In the genomic region with DNA sequence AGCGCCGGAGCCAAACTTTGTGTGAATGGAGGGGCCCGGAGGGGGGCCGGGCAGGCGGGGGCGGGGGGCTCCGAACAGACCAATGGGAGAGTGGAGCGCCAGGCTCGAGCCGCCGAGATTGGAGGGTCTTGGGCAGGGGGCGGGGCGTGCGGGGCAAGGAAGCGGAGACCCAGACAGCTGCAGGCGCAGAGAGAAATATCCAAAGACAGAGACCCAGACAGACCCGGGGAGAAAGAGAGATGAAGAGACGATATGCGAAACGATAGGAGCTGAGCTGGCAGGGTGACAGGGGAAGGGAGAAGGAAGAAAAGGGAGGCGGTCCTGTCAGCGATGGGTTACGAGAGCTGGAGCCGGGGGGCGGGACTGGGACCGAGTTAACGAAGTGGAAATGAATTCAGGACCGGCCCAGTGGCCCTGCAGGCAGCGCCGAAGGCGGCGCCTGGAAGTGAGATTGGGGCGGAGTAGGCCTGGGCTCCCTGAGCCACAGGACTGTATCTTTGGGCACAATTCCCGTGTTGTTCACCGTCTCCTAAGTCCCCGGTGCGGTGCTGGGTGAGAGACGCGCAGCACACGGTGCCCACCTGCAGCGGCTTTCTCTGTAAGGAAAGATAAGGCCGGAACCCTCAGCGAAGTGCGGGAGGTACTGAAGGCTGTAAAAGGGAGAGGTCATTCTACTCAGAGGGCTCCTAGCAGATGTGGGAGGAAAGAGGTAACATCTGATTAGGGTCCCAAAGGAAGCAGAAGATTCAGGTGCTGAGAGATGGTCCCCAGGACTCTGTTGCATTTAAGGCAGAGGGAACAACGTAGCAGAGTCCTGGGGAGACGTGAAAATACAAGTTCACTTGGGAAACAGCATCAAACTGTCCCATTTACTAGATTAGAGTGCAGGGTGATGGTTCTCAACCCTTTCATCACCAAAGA, we compare ENCODE assay signal across 8 cellular contexts. TPM values are rescaled to one million over a fixed set of nuclear protein-coding genes. Genes with fewer than 3 reads are reported as not detected.
DNase-seq lines count a peak whose midpoint lies in the region; ATAC-seq and TF ChIP-seq lines count a peak whose summit lies in the region.

No MANE protein-coding gene starts in this region.

- H3K9me3 ChIP-seq in CD4-positive, CD25-positive, alpha-beta regulatory T cell (ENCODE audit: control insufficient read depth in 2 of 2, low read length in 2 of 2): no peaks in the 10 kb centered on the region
- H3K9me3 ChIP-seq in Panc1 (ENCODE audit: control insufficient read depth, insufficient read depth, low read depth, low read length): no peaks in the 10 kb centered on the region

- DNase-seq in CD4-positive, CD25-positive, alpha-beta regulatory T cell: peak; percentile 46 to 66 (median 59)
- DNase-seq in HEK293T (ENCODE audit: extremely low spot score) (peak; percentile 94), Panc1 (ENCODE audit: low read depth, low spot score) (no peak), activated gamma-delta T cell (lab: John Stamatoyannopoulos, UW) (peak; percentile 62), foreskin melanocyte (peak; percentile 42), nephron progenitor cell (peak; percentile 94)
- DNase-seq in stimulated activated naive CD8-positive, alpha-beta T cell treated with anti-CD3 and anti-CD28 coated beads, Interleukin-15, Interleukin-2, amounts not matched to agents 100 U/mL and 50 U/mL, for 24 hours: peak; percentile 80

- TF ChIP-seq CTCF in Panc1 (IDR thresholded peaks at IDR 0.05): no peak
- TF ChIP-seq CTCF in nephron progenitor cell (IDR thresholded peaks at IDR 0.05): no peak

- H3K27ac ChIP-seq in CD4-positive, CD25-positive, alpha-beta regulatory T cell (ENCODE audit: insufficient read depth, low read length, poor library complexity, severe bottlenecking): no peak overlapping the region
- no peak overlapping the region for H3K27ac ChIP-seq in Panc1 (ENCODE audit: low read length)

- peaks cover 14% of the 10 kb centered on the region for H3K4me1 ChIP-seq in CD4-positive, CD25-positive, alpha-beta regulatory T cell (ENCODE audit: control insufficient read depth, insufficient read depth, low read length, poor library complexity, severe bottlenecking)
- no peaks in the 10 kb centered on the region for H3K4me1 ChIP-seq in Panc1 (ENCODE audit: control insufficient read depth, insufficient read depth, low read length)

- peaks cover 62% of the 10 kb centered on the region for H3K27me3 Mint-ChIP-seq in CD4-positive, CD25-positive, alpha-beta regulatory T cell
- peaks cover 78% of the 10 kb centered on the region for H3K27me3 Mint-ChIP-seq in nephron progenitor cell (ENCODE audit: low read depth, poor library complexity)

- peak; percentile 77 to 85 for ATAC-seq in CD4-positive, CD25-positive, alpha-beta regulatory T cell (ENCODE audit: low read depth in 2 of 2)
- ATAC-seq in Panc1: peak; percentile 91
- ATAC-seq in stimulated activated naive CD8-positive, alpha-beta T cell treated with anti-CD3 and anti-CD28 coated beads, Interleukin-15, Interleukin-2, amounts not matched to agents 100 U/mL and 50 U/mL, for 24 hours: peak; percentile 87
- ATAC-seq in HG03139 (IDR thresholded peaks at IDR 0.05; ENCODE audit: unreplicated experiment): no peak

- H3K36me3 ChIP-seq in CD4-positive, CD25-positive, alpha-beta regulatory T cell (ENCODE audit: control insufficient read depth, insufficient read depth, low read length): no peaks in the 10 kb centered on the region
- H3K36me3 ChIP-seq in Panc1 (ENCODE audit: control insufficient read depth, insufficient read depth, low read length): no peaks in the 10 kb centered on the region

- no TSS peak for BruUV-seq in Panc1 (replicated peaks; lab: Mats Ljungman, UMichigan)

- peak overlapping the region in 2 of 3 donors; percentile 43 to 57 for H3K27ac Mint-ChIP-seq in CD4-positive, CD25-positive, alpha-beta regulatory T cell
- no peak overlapping the region for H3K27ac Mint-ChIP-seq in nephron progenitor cell

- POLR2A ChIA-PET in HEK293T (lab: Yijun Ruan, JAX): no interaction called here
- POLR2A ChIA-PET in Panc1 (lab: Charles Lee): interaction anchor here (0.7 to 0.8 kb wide), 2 partner anchors 10 to 147 kb away, joined by 4 to 11 read pairs; no protein-coding TSS in a partner anchor

- peaks cover 0 to 14% (median 7%) of the 10 kb centered on the region in 4 donors for H3K4me1 Mint-ChIP-seq in CD4-positive, CD25-positive, alpha-beta regulatory T cell
- peaks cover 40% of the 10 kb centered on the region for H3K4me1 Mint-ChIP-seq in nephron progenitor cell

- peak overlapping the region; percentile 81 to 93 (median 89) for H3K4me3 Mint-ChIP-seq in CD4-positive, CD25-positive, alpha-beta regulatory T cell
- H3K4me3 Mint-ChIP-seq in nephron progenitor cell: peak overlapping the region; percentile 90

- in situ Hi-C loops in Panc1 (cut with HindIII; ENCODE audit: low pct_unique_long_range_greater_than_20kb, low sequenced_read_pairs): no loop called here

- peak overlapping the region; percentile 42 for H3K4me3 ChIP-seq in CD4-positive, CD25-positive, alpha-beta regulatory T cell (ENCODE audit: low read depth, low read length)
- peak overlapping the region; percentile 29 to 37 for H3K4me3 ChIP-seq in Panc1 (ENCODE audit: low read depth in 2 of 2, low read length in 2 of 2)

- peaks cover 0 to under 1% (median 0%) of the 10 kb centered on the region in 7 donors for H3K9me3 Mint-ChIP-seq in CD4-positive, CD25-positive, alpha-beta regulatory T cell
- H3K9me3 Mint-ChIP-seq in nephron progenitor cell: no peaks in the 10 kb centered on the region

- CTCF ChIA-PET in HEK293T (lab: Yijun Ruan, JAX) (interaction anchor here (0.7 to 3.0 kb wide), 5 partner anchors 8 to 24 kb away, joined by 3 to 13 read pairs (median 6); a partner anchor contains a TSS), Panc1 (lab: Charles Lee) (no interaction called here)

- H3K27me3 ChIP-seq in CD4-positive, CD25-positive, alpha-beta regulatory T cell (ENCODE audit: control insufficient read depth, insufficient read depth, low read length): peaks cover 17% of the 10 kb centered on the region
- H3K27me3 ChIP-seq in Panc1 (ENCODE audit: control insufficient read depth, insufficient read depth, low read length): peaks cover 15% of the 10 kb centered on the region

- intact Hi-C loops in Panc1 (cut with micrococcal nuclease; ENCODE audit: unreplicated experiment): no loop called here

- H3K36me3 Mint-ChIP-seq in CD4-positive, CD25-positive, alpha-beta regulatory T cell: no peaks in the 10 kb centered on the region
- H3K36me3 Mint-ChIP-seq in nephron progenitor cell (ENCODE audit: low read depth): no peaks in the 10 kb centered on the region

TF ChIP-seq in HEK293T, 16 proteins besides CTCF, POLR2A, EP300 and RAD21:
- TF ChIP-seq SUZ12 (IDR thresholded peaks at IDR 0.05) (no peak), ARNT (IDR thresholded peaks at IDR 0.05) (no peak), FOXA1 (IDR thresholded peaks at IDR 0.05) (no peak), SP1 (IDR thresholded peaks at IDR 0.05) (no peak), TARDBP (IDR thresholded peaks at IDR 0.05) (no peak), HDGF (IDR thresholded peaks at IDR 0.05; ENCODE audit: borderline replicate concordance) (no peak), NFRKB (IDR thresholded peaks at IDR 0.05) (no peak), BHLHE40 (IDR thresholded peaks at IDR 0.05; ENCODE audit: borderline replicate concordance) (no peak), LEF1 (IDR thresholded peaks at IDR 0.05; ENCODE audit: borderline replicate concordance) (no peak), ZNF384 (IDR thresholded peaks at IDR 0.05) (no peak), CTBP1 (IDR thresholded peaks at IDR 0.05; ENCODE audit: borderline replicate concordance) (no peak), L3MBTL2 (conservative IDR thresholded peaks at IDR 0.05) (no peak), FOXK2 (IDR thresholded peaks at IDR 0.05) (no peak), ELF4 (IDR thresholded peaks at IDR 0.05) (no peak), FOXM1 (IDR thresholded peaks at IDR 0.05; ENCODE audit: borderline replicate concordance) (no peak)
- TF ChIP-seq, protein P1, sequence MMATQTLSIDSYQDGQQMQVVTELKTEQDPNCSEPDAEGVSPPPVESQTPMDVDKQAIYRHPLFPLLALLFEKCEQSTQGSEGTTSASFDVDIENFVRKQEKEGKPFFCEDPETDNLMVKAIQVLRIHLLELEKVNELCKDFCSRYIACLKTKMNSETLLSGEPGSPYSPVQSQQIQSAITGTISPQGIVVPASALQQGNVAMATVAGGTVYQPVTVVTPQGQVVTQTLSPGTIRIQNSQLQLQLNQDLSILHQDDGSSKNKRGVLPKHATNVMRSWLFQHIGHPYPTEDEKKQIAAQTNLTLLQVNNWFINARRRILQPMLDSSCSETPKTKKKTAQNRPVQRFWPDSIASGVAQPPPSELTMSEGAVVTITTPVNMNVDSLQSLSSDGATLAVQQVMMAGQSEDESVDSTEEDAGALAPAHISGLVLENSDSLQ (IDR thresholded peaks at IDR 0.05): no peak

RNA-seq across cellular contexts. Expression of a gene that starts 0.5 kb away (rescaled TPM):
- not detected for total RNA-seq in CD4-positive, CD25-positive, alpha-beta regulatory T cell
- not detected for polyA plus RNA-seq in CD4-positive, CD25-positive, alpha-beta regulatory T cell
- total RNA-seq in Panc1 (2021; ENCODE audit: unreplicated experiment): 0.08 TPM
- polyA plus RNA-seq in Panc1 (2012; ENCODE audit: insufficient read length): not detected

RNA-seq across cellular contexts. Expression of a gene that starts 10.8 kb away (rescaled TPM):
- total RNA-seq in CD4-positive, CD25-positive, alpha-beta regulatory T cell: not detected
- under 1 TPM in 2 of 4 donors, not detected in 2; 0.05 to 0.25 TPM for polyA plus RNA-seq in CD4-positive, CD25-positive, alpha-beta regulatory T cell
- total RNA-seq in Panc1 (2021; ENCODE audit: unreplicated experiment): not detected
- not detected for polyA plus RNA-seq in Panc1 (2012; ENCODE audit: insufficient read length)

RNA-seq across cellular contexts. Expression of a gene that starts 27.9 kb away (rescaled TPM):
- total RNA-seq in CD4-positive, CD25-positive, alpha-beta regulatory T cell: 33.9 TPM
- 10 to 100 TPM; 39.2 to 45.5 (median 43.0) TPM for polyA plus RNA-seq in CD4-positive, CD25-positive, alpha-beta regulatory T cell
- 18.8 TPM for total RNA-seq in Panc1 (2021; ENCODE audit: unreplicated experiment)
- polyA plus RNA-seq in Panc1 (2012; ENCODE audit: insufficient read length): 29.5 TPM

RNA-seq across cellular contexts. Expression of a gene that starts 38.7 kb away (rescaled TPM):
- 3.6 TPM for total RNA-seq in CD4-positive, CD25-positive, alpha-beta regulatory T cell
- 1 to 10 TPM; 4.3 to 5.5 (median 4.7) TPM for polyA plus RNA-seq in CD4-positive, CD25-positive, alpha-beta regulatory T cell
- 4.4 TPM for total RNA-seq in Panc1 (2021; ENCODE audit: unreplicated experiment)
- 2.5 TPM for polyA plus RNA-seq in Panc1 (2012; ENCODE audit: insufficient read length)

RNA-seq across cellular contexts. Expression of a gene that starts 45.1 kb away (rescaled TPM):
- not detected for total RNA-seq in CD4-positive, CD25-positive, alpha-beta regulatory T cell
- not detected for polyA plus RNA-seq in CD4-positive, CD25-positive, alpha-beta regulatory T cell
- 0.15 TPM for total RNA-seq in Panc1 (2021; ENCODE audit: unreplicated experiment)
- polyA plus RNA-seq in Panc1 (2012; ENCODE audit: insufficient read length): 0.67 TPM
